7 cellular contexts compared by ENCODE assay signal in genomic region chr12:57604454-57605307, GRCh38. TPM values are rescaled to one million over a fixed set of nuclear protein-coding genes. Genes with fewer than 3 reads are reported as not detected.
DNase-seq lines count a peak whose midpoint lies in the region; ATAC-seq and TF ChIP-seq lines count a peak whose summit lies in the region.

DTX3 (plus strand) TSS chr12:57604824; CDS start chr12:57606518, 1,694 bp downstream.

- TF ChIP-seq CTCF in endodermal cell (conservative IDR thresholded peaks at IDR 0.05) (no peak), suprapubic skin (IDR thresholded peaks at IDR 0.05) (no peak)

- H3K4me3 ChIP-seq in HUES6 (ENCODE audit: low read depth, low read length): peak within 1 kb of the TSS; percentile 86
- H3K4me3 ChIP-seq in endodermal cell (ENCODE audit: low read length): peak within 1 kb of the TSS; percentile 85
- peak within 1 kb of the TSS; percentile 53 for H3K4me3 ChIP-seq in mesodermal cell (ENCODE audit: extremely low read depth, insufficient read depth, low read length, poor library complexity, severe bottlenecking)
- H3K4me3 ChIP-seq in suprapubic skin: peak within 1 kb of the TSS; percentile 64

- peak; percentile 61 for ATAC-seq in GM18498 (IDR thresholded peaks at IDR 0.05; ENCODE audit: unreplicated experiment)

- peaks cover 28% of the 10 kb centered on the region for H3K36me3 Mint-ChIP-seq in activated CD4-positive, alpha-beta T cell treated with anti-CD3 and anti-CD28 coated beads, Interleukin-2, amount 10 ng/mL, durations not matched to agents 24 days and 14 days (ENCODE audit: low read depth)
- H3K36me3 Mint-ChIP-seq in endodermal cell (ENCODE audit: low read depth): peaks cover 45% of the 10 kb centered on the region

- H3K27ac ChIP-seq in HUES6 (ENCODE audit: low read depth, low read length): no peak within 1 kb of the TSS
- peak within 1 kb of the TSS; percentile 68 for H3K27ac ChIP-seq in endodermal cell (ENCODE audit: low read depth, low read length)
- peak within 1 kb of the TSS; percentile 45 for H3K27ac ChIP-seq in mesodermal cell (ENCODE audit: low read depth, low read length, severe bottlenecking)
- peak within 1 kb of the TSS; percentile 81 for H3K27ac ChIP-seq in suprapubic skin

- peak; percentile 83 for DNase-seq in activated CD4-positive, alpha-beta T cell treated with anti-CD3 and anti-CD28 coated beads, Interleukin-2, amount 10 ng/mL, durations not matched to agents 24 days and 14 days
- DNase-seq in endodermal cell (peak; percentile 87), suprapubic skin (ENCODE audit: low spot score in 2 of 2) (no peak), cerebellar nuclear complex (lab: John Stamatoyannopoulos, UW) (no peak)

- intact Hi-C loops in activated CD4-positive, alpha-beta T cell treated with anti-CD3 and anti-CD28 coated beads, Interleukin-2, amount 10 ng/mL, durations not matched to agents 24 days and 14 days (cut with micrococcal nuclease): loop anchor here (1.0 kb wide), 1 partner anchor 13 kb away; the partner anchor contains the start of gene PIP4K2C

- H3K9me3 ChIP-seq in HUES6 (ENCODE audit: control insufficient read depth, insufficient read depth, low read depth, low read length): no peaks in the 10 kb centered on the region
- no peaks in the 10 kb centered on the region for H3K9me3 ChIP-seq in endodermal cell (ENCODE audit: control insufficient read depth, low read length)
- no peaks in the 10 kb centered on the region for H3K9me3 ChIP-seq in mesodermal cell (ENCODE audit: control insufficient read depth, low read length)
- no peaks in the 10 kb centered on the region for H3K9me3 ChIP-seq in suprapubic skin

- H3K4me1 ChIP-seq in HUES6 (ENCODE audit: control insufficient read depth, insufficient read depth, low read length) (peaks cover 20% of the 10 kb centered on the region), endodermal cell (ENCODE audit: control insufficient read depth, insufficient read depth, low read length) (peaks cover 7% of the 10 kb centered on the region), mesodermal cell (ENCODE audit: control insufficient read depth, insufficient read depth, low read length, poor library complexity, severe bottlenecking) (peaks cover 15% of the 10 kb centered on the region), suprapubic skin (peaks cover 29% of the 10 kb centered on the region)

- H3K4me3 Mint-ChIP-seq in activated CD4-positive, alpha-beta T cell treated with anti-CD3 and anti-CD28 coated beads, Interleukin-2, amount 10 ng/mL, durations not matched to agents 24 days and 14 days: peak within 1 kb of the TSS; percentile 84
- peak within 1 kb of the TSS; percentile 83 for H3K4me3 Mint-ChIP-seq in endodermal cell

- peaks cover 25% of the 10 kb centered on the region for H3K4me1 Mint-ChIP-seq in activated CD4-positive, alpha-beta T cell treated with anti-CD3 and anti-CD28 coated beads, Interleukin-2, amount 10 ng/mL, durations not matched to agents 24 days and 14 days
- peaks cover 23% of the 10 kb centered on the region for H3K4me1 Mint-ChIP-seq in endodermal cell

- TF ChIP-seq POLR2A in suprapubic skin (IDR thresholded peaks at IDR 0.05): no peak

- H3K9me3 Mint-ChIP-seq in activated CD4-positive, alpha-beta T cell treated with anti-CD3 and anti-CD28 coated beads, Interleukin-2, amount 10 ng/mL, durations not matched to agents 24 days and 14 days: no peaks in the 10 kb centered on the region
- H3K9me3 Mint-ChIP-seq in endodermal cell: no peaks in the 10 kb centered on the region

- peaks cover 2% of the 10 kb centered on the region for H3K27me3 Mint-ChIP-seq in activated CD4-positive, alpha-beta T cell treated with anti-CD3 and anti-CD28 coated beads, Interleukin-2, amount 10 ng/mL, durations not matched to agents 24 days and 14 days
- peaks cover 5% of the 10 kb centered on the region for H3K27me3 Mint-ChIP-seq in endodermal cell (ENCODE audit: insufficient read depth)

- peak within 1 kb of the TSS; percentile 74 for H3K9ac ChIP-seq in HUES6 (ENCODE audit: low read length)
- H3K9ac ChIP-seq in endodermal cell (ENCODE audit: extremely low read depth, low read length, poor library complexity, severe bottlenecking): peak within 1 kb of the TSS; percentile 60

- peak within 1 kb of the TSS; percentile 89 for H3K27ac Mint-ChIP-seq in activated CD4-positive, alpha-beta T cell treated with anti-CD3 and anti-CD28 coated beads, Interleukin-2, amount 10 ng/mL, durations not matched to agents 24 days and 14 days
- H3K27ac Mint-ChIP-seq in endodermal cell: peak within 1 kb of the TSS; percentile 95

- peaks cover 37% of the 10 kb centered on the region for H3K36me3 ChIP-seq in HUES6 (ENCODE audit: control insufficient read depth, insufficient read depth, low read length)
- H3K36me3 ChIP-seq in endodermal cell (ENCODE audit: control insufficient read depth, insufficient read depth, low read length): peaks cover 38% of the 10 kb centered on the region
- H3K36me3 ChIP-seq in mesodermal cell (ENCODE audit: control insufficient read depth, insufficient read depth, low read length): peaks cover 8% of the 10 kb centered on the region
- H3K36me3 ChIP-seq in suprapubic skin: peaks cover 31% of the 10 kb centered on the region

- no peak for TF ChIP-seq EP300 in suprapubic skin (IDR thresholded peaks at IDR 0.05)

- WGBS in endodermal cell (ENCODE audit: insufficient coverage in 1 of 2, insufficient read length in 1 of 2), 2 experiments: 3% methylated on average over 34 of the region's 52 CpGs; no CpG with 5 or more reads in 1 of the 2 experiments
- WGBS in mesodermal cell (ENCODE audit: insufficient coverage in 2 of 2), 2 experiments: 3 to 31% methylated on average over 3 to 8 of the region's 52 CpGs
- 4% methylated on average over 19 of the region's 52 CpGs for WGBS in suprapubic skin

- H3K27me3 ChIP-seq in HUES6 (ENCODE audit: control insufficient read depth, insufficient read depth, low read length) (no peaks in the 10 kb centered on the region), endodermal cell (ENCODE audit: control insufficient read depth, insufficient read depth, low read length, poor library complexity, severe bottlenecking) (peaks cover 4% of the 10 kb centered on the region), suprapubic skin (no peaks in the 10 kb centered on the region)

RNA-seq across cellular contexts. Expression of gene DTX3, which starts in this region (rescaled TPM):
- total RNA-seq in activated CD4-positive, alpha-beta T cell treated with anti-CD3 and anti-CD28 coated beads, Interleukin-2, amount 10 ng/mL, durations not matched to agents 24 days and 14 days: 15.9 and 18.3 TPM in 2 replicates
- total RNA-seq in endodermal cell (10 to 100 TPM; 59.6 to 62.6 TPM), suprapubic skin (10 to 100 TPM; 10.4 to 19.0 (median 12.1) TPM)
- 103 TPM for polyA plus RNA-seq in endodermal cell (2013, experiment 1 of 2)
- 88.7 TPM for polyA plus RNA-seq in endodermal cell (2013, experiment 2 of 2)
- polyA plus RNA-seq in mesodermal cell (2013, experiment 1 of 2): 45.3 TPM
- 37.5 TPM for polyA plus RNA-seq in mesodermal cell (2013, experiment 2 of 2)

Comparison
In these comparisons a context has a peak if more than half of its experiments do, and no peak if none do; other contexts are left out.
1. DNase-seq: peak in activated CD4-positive, alpha-beta T cell treated with anti-CD3 and anti-CD28 coated beads, Interleukin-2, amount 10 ng/mL, durations not matched to agents 24 days and 14 days (single experiment) and endodermal cell (single experiment); none in suprapubic skin (0 of 2) and cerebellar nuclear complex (0 of 2).
2. Peak in every context shown above with its lines, with median percentiles within 50 percentile points of each other: H3K4me3 ChIP-seq.